Comparison of ENCODE assay signal across 8 cellular contexts in the genomic region with DNA sequence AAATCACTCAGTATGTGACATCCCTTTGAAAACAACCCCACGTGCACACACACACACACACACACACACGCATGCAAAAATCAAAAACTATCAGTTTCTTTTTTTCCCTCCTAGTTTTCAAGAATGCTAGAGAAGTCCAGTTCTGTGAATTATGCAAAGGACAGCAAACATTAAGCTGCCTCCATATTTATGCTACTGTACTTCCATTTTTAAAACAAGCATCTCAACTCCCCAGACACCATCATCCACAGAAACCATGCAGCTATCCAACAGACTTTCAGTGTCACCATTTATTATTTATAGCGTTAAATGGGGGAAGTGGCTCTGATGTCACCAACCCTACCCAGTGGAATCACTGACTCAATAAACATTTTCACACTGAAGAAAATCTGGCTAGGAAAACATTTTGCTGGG. TPM values are rescaled to one million over a fixed set of nuclear protein-coding genes. Genes with fewer than 3 reads are reported as not detected.
DNase-seq lines count a peak whose midpoint lies in the region; ATAC-seq, FAIRE-seq and TF ChIP-seq lines count a peak whose summit lies in the region.

No MANE protein-coding gene starts in this region.

- CTCF ChIA-PET in PC-3 (lab: Charles Lee) = interaction anchor here (0.6 kb wide), 1 partner anchor 36 kb away, joined by 4 read pairs; no protein-coding TSS in a partner anchor

- H3F3A ChIP-seq in PC-3 (ENCODE audit: low read length, unreplicated experiment) = no peaks in the 10 kb centered on the region

- H3K27me3 Mint-ChIP-seq in chondrocyte (ENCODE audit: low read depth) = no peaks in the 10 kb centered on the region
- H3K27me3 Mint-ChIP-seq in naive thymus-derived CD8-positive, alpha-beta T cell = no peaks in the 10 kb centered on the region

- H3K4me1 Mint-ChIP-seq in chondrocyte (ENCODE audit: low read depth) = peaks cover 59% of the 10 kb centered on the region
- peaks cover 45 to 71% (median 67%) of the 10 kb centered on the region in 4 donors for H3K4me1 Mint-ChIP-seq in naive thymus-derived CD8-positive, alpha-beta T cell

- no peak for FAIRE-seq in GM12892 (lab: Jason Lieb, UNC)

- no peaks in the 10 kb centered on the region for H3K27me3 ChIP-seq in PC-3 (ENCODE audit: low read length)

- ATAC-seq in PC-3 (no peak), HG02571 (IDR thresholded peaks at IDR 0.05; ENCODE audit: unreplicated experiment) (no peak)
- ATAC-seq in naive thymus-derived CD8-positive, alpha-beta T cell = no peak

- peak overlapping the region; percentile 99 for H3K4me2 ChIP-seq in PC-3 (ENCODE audit: low read length)

- H3K4me3 ChIP-seq in GM12875 (ENCODE audit: low read depth, low read length) = peak overlapping the region; percentile 85
- H3K4me3 ChIP-seq in PC-3 (ENCODE audit: low read length) = peak overlapping the region; percentile 80

- H3K79me2 ChIP-seq in PC-3 (ENCODE audit: low read length) = peaks cover 76% of the 10 kb centered on the region

- intact Hi-C loops in PC-3 (cut with micrococcal nuclease) = loop anchor here (5.0 kb wide), 1 partner anchor 48 kb away; no protein-coding TSS in a partner anchor

- no TSS peak for BruUV-seq in PC-3 (replicated peaks; lab: Mats Ljungman, UMichigan)

- no peaks in the 10 kb centered on the region for H3K9me3 Mint-ChIP-seq in chondrocyte (ENCODE audit: low read depth)
- H3K9me3 Mint-ChIP-seq in naive thymus-derived CD8-positive, alpha-beta T cell = no peaks in the 10 kb centered on the region

- no peaks in the 10 kb centered on the region for H3K36me3 Mint-ChIP-seq in chondrocyte (ENCODE audit: low read depth)
- H3K36me3 Mint-ChIP-seq in naive thymus-derived CD8-positive, alpha-beta T cell = no peaks in the 10 kb centered on the region

- DNase-seq in PC-3 = no peak
- no peak for DNase-seq in chondrocyte (ENCODE audit: low spot score)
- DNase-seq in naive thymus-derived CD8-positive, alpha-beta T cell = peak in 3 of 10 donors; percentile 3 to 18 (median 8)
- DNase-seq in GM12892 (ENCODE audit: insufficient read length) = no peak
- DNase-seq in NCI-H146 (lab: John Stamatoyannopoulos, UW) = no peak
- no peak for DNase-seq in NCI-H1092 treated with DMSO at 0.1 percent for 48 hours (lab: John Stamatoyannopoulos, UW)

- H3K36me3 ChIP-seq in PC-3 (ENCODE audit: low read depth, low read length) = peaks cover 4% of the 10 kb centered on the region; the same call in 1 of the 2 replicates

- POLR2A ChIA-PET in PC-3 (lab: Charles Lee; ENCODE audit: unreplicated experiment) = no interaction called here
- POLR2A ChIA-PET in naive thymus-derived CD8-positive, alpha-beta T cell (lab: Charles Lee) = interaction anchor here (1.8 to 3.7 kb wide), 3 partner anchors 46 to 182 kb away, joined by 6 to 38 read pairs (median 33); partner anchors contain the start of gene STK10

- peak overlapping the region; percentile 93 for H3K27ac Mint-ChIP-seq in chondrocyte (ENCODE audit: unreplicated experiment)
- peak overlapping the region; percentile 82 to 100 (median 96) for H3K27ac Mint-ChIP-seq in naive thymus-derived CD8-positive, alpha-beta T cell

- peak overlapping the region; percentile 94 for H3K4me3 Mint-ChIP-seq in chondrocyte (ENCODE audit: unreplicated experiment)
- H3K4me3 Mint-ChIP-seq in naive thymus-derived CD8-positive, alpha-beta T cell = peak overlapping the region; percentile 91 to 100 (median 96)

- peaks cover 44% of the 10 kb centered on the region for H3K4me1 ChIP-seq in PC-3 (ENCODE audit: insufficient read depth, low read length)

- TF ChIP-seq CTCF in GM12875 (IDR thresholded peaks at IDR 0.05; ENCODE audit: borderline replicate concordance, insufficient read depth, low read depth, low read length) (no peak), PC-3 (conservative IDR thresholded peaks at IDR 0.05; ENCODE audit: low read depth, low read length) (no peak), chondrocyte (IDR thresholded peaks at IDR 0.05) (no peak)

- no peaks in the 10 kb centered on the region for H3K9me2 ChIP-seq in PC-3 (replicated peaks; ENCODE audit: low read length)

- H3K9ac ChIP-seq in PC-3 (ENCODE audit: low read length) = peak overlapping the region; percentile 90

- no peaks in the 10 kb centered on the region for H3K9me3 ChIP-seq in PC-3 (ENCODE audit: low read length)

- no peak for TF ChIP-seq POLR2A in GM12892 (IDR thresholded peaks at IDR 0.05; ENCODE audit: low read depth, low read length)

- peak overlapping the region; percentile 79 for H3K27ac ChIP-seq in PC-3 (ENCODE audit: low read length)

- peaks cover 29% of the 10 kb centered on the region; the same call in 1 of the 2 replicates for H4K20me1 ChIP-seq in PC-3 (ENCODE audit: low read length)

- no peak overlapping the region for H2AFZ ChIP-seq in PC-3 (ENCODE audit: low read length)

RNA-seq across cellular contexts. Expression of gene FBXW11, which starts 1.6 kb away (rescaled TPM):
- total RNA-seq in PC-3 (2014; rRNA removed) (62.8 and 69.2 TPM in 2 replicates), chondrocyte (54.8 to 58.1 TPM (median 54.8 TPM) in 3 replicates)
- total RNA-seq in naive thymus-derived CD8-positive, alpha-beta T cell = 10 to 100 TPM; 36.9 to 39.5 TPM
- polyA plus RNA-seq in naive thymus-derived CD8-positive, alpha-beta T cell = 10 to 100 TPM; 13.5 to 18.3 (median 16.2) TPM
- 24.9 TPM for polyA plus RNA-seq in GM12892 (2012; ENCODE audit: missing spikeins)
